ENCODE assay signal across 26 cellular contexts in genomic region chr15:52552303-52552702, GRCh38. TPM values are rescaled to one million over a fixed set of nuclear protein-coding genes. Genes with fewer than 3 reads are reported as not detected.
A peak's percentile ranks its signal among the peaks of the same experiment; 100 is the strongest.
DNase-seq lines count a peak whose midpoint lies in the region; ATAC-seq, FAIRE-seq and TF ChIP-seq lines count a peak whose summit lies in the region.
"Had no signal": no experiment of that assay in that cellular context is flagged by ENCODE, and none has a peak within 500 bp of the region (broad histone marks: within the 10 kb centered on the region; RNA-seq: fewer than 3 reads in every experiment).

No MANE protein-coding gene starts in this region.

- H3K9ac ChIP-seq in HepG2 (ENCODE audit: insufficient read depth, low read depth, low read length), result no peak overlapping the region

- H2AFZ ChIP-seq in HepG2 (ENCODE audit: low read length), result no peak overlapping the region

- no peaks in the 10 kb centered on the region for H3K27me3 ChIP-seq in right lobe of liver
- H3K27me3 ChIP-seq in HepG2 (ENCODE audit: control insufficient read depth in 1 of 2, insufficient read depth in 2 of 2, low read length in 2 of 2), result no peaks in the 10 kb centered on the region
- H3K27me3 ChIP-seq in psoas muscle (ENCODE audit: insufficient read depth in 3 of 3, low read length in 2 of 3), result no peaks in the 10 kb centered on the region
- no peaks in the 10 kb centered on the region for H3K27me3 ChIP-seq in ovary

- H3K9me3 Mint-ChIP-seq in dendritic cell treated with granulocyte-macrophage colony-stimulating factor and Interleukin-4, amounts not matched to agents 40 ng/mL and 50 ng/mL, for 4 days, result no peaks in the 10 kb centered on the region
- H3K9me3 Mint-ChIP-seq: CD8-positive, alpha-beta T cell had no signal

- no peak overlapping the region for H3K4me3 ChIP-seq in right lobe of liver
- H3K4me3 ChIP-seq in HepG2 (replicated peaks in 1 of 3; ENCODE audit: insufficient read depth in 1 of 3, low read depth in 2 of 3, low read length in 3 of 3), result no peak overlapping the region
- H3K4me3 ChIP-seq in psoas muscle, result no peak overlapping the region
- no peak overlapping the region for H3K4me3 ChIP-seq in ovary
- H3K4me3 ChIP-seq: A549, GM12878, K562 had no signal

- DNase-seq in right lobe of liver (no peak), HepG2 (ENCODE audit: low spot score) (no peak), psoas muscle (peak in 1 of 2 donors; percentile 42), 8988T (no peak), ovary (no peak)
- DNase-seq: Caco-2; CD8-positive, alpha-beta T cell; NCI-H1048; NCI-H1417 treated with DMSO at 0.1 percent for 48 hours; NCI-H1694 treated with DMSO at 0.1 percent for 48 hours; NCI-H2081; NCI-H2227 treated with DMSO at 0.1 percent for 48 hours; NCI-H510A; NCI-H69; SHP77 treated with DMSO at 0.1 percent for 48 hours had no signal

- H3K27me3 Mint-ChIP-seq in dendritic cell treated with granulocyte-macrophage colony-stimulating factor and Interleukin-4, amounts not matched to agents 40 ng/mL and 50 ng/mL, for 4 days, result no peaks in the 10 kb centered on the region

- in situ Hi-C loops in HepG2 (cut with HindIII; ENCODE audit: extremely low pct_ligation_motif_present, low pct_unique_long_range_greater_than_20kb), result no loop called here

- POLR2A ChIA-PET in HepG2 (lab: Yijun Ruan, JAX), result interaction anchor here (0.7 kb wide), 1 partner anchor 15 kb away, joined by 4 read pairs; no protein-coding TSS in a partner anchor

- no peak overlapping the region for H3K4me2 ChIP-seq in HepG2 (ENCODE audit: low read depth, low read length)
- H3K4me2 ChIP-seq: A549 had no signal

- TF ChIP-seq EP300 in HepG2 (IDR thresholded peaks at IDR 0.05; ENCODE audit: low read depth in 2 of 2, low read length in 2 of 2) (no peak), HepG2 (CRISPR knock-in tag; IDR thresholded peaks at IDR 0.05; ENCODE audit: borderline replicate concordance) (no peak), ovary (IDR thresholded peaks at IDR 0.05) (no peak)

- H3K36me3 Mint-ChIP-seq in dendritic cell treated with granulocyte-macrophage colony-stimulating factor and Interleukin-4, amounts not matched to agents 40 ng/mL and 50 ng/mL, for 4 days (ENCODE audit: low read depth), result peaks cover 54% of the 10 kb centered on the region

- peaks cover 34% of the 10 kb centered on the region for H3K79me2 ChIP-seq in HepG2 (ENCODE audit: insufficient read depth, low read length)

- peaks cover 22% of the 10 kb centered on the region for H3K4me1 Mint-ChIP-seq in dendritic cell treated with granulocyte-macrophage colony-stimulating factor and Interleukin-4, amounts not matched to agents 40 ng/mL and 50 ng/mL, for 4 days (ENCODE audit: low read depth)

- 83% methylated on average over 1 of the region's 2 CpGs for WGBS in right lobe of liver (ENCODE audit: insufficient coverage, low coverage, low lambda C conversion rate, missing lambda C conversion rate)
- WGBS in HepG2 (ENCODE audit: low lambda C conversion rate), result 82% methylated on average over 2 of the region's 2 CpGs
- 68 to 97% (median 93%) methylated on average over 2 of the region's 2 CpGs for WGBS in psoas muscle, 3 donors
- WGBS in ovary, 3 donors, result 90 to 97% (median 93%) methylated on average over 2 of the region's 2 CpGs

- H3K36me3 ChIP-seq in right lobe of liver (peaks cover 0 to 42% (median 7%) of the 10 kb centered on the region in 4 donors), HepG2 (replicated peaks in 1 of 2; ENCODE audit: control insufficient read depth in 1 of 2, insufficient read depth in 2 of 2, low read length in 2 of 2) (peaks cover 9 to 74% of the 10 kb centered on the region in 2 experiments), psoas muscle (ENCODE audit: insufficient read depth in 1 of 2, low read depth in 1 of 2) (peaks cover 4 to 80% of the 10 kb centered on the region in 2 donors), ovary (no peaks in the 10 kb centered on the region)

- H3K4me1 ChIP-seq in right lobe of liver (peaks cover 0 to 17% (median 0%) of the 10 kb centered on the region in 4 donors), HepG2 (ENCODE audit: insufficient read depth, low read length) (no peaks in the 10 kb centered on the region), psoas muscle (peaks cover 26% of the 10 kb centered on the region), ovary (ENCODE audit: insufficient read depth) (peaks cover 1% of the 10 kb centered on the region)
- H3K4me1 ChIP-seq: Caco-2 had no signal

- intact Hi-C loops in right lobe of liver (cut with DNase I) (no loop called here), HepG2 (cut with micrococcal nuclease; ENCODE audit: unreplicated experiment) (no loop called here), psoas muscle (cut with DNase I) (no loop called here), ovary (cut with DNase I) (no loop called here)
- intact Hi-C loops in dendritic cell treated with granulocyte-macrophage colony-stimulating factor and Interleukin-4, amounts not matched to agents 40 ng/mL and 50 ng/mL, for 4 days (cut with micrococcal nuclease), result no loop called here

- H3K9me3 ChIP-seq in right lobe of liver (no peaks in the 10 kb centered on the region), HepG2 (ENCODE audit: low read length) (no peaks in the 10 kb centered on the region), psoas muscle (no peaks in the 10 kb centered on the region), ovary (no peaks in the 10 kb centered on the region)
- H3K9me3 ChIP-seq: A549, Caco-2 had no signal

- H3K4me3 Mint-ChIP-seq in dendritic cell treated with granulocyte-macrophage colony-stimulating factor and Interleukin-4, amounts not matched to agents 40 ng/mL and 50 ng/mL, for 4 days, result peak overlapping the region; percentile 34
- H3K4me3 Mint-ChIP-seq: CD8-positive, alpha-beta T cell had no signal

- no peak for TF ChIP-seq POLR2A in right lobe of liver (IDR thresholded peaks at IDR 0.05)
- no peak for TF ChIP-seq POLR2A in HepG2 (IDR thresholded peaks at IDR 0.05; ENCODE audit: insufficient read depth in 1 of 2, low read depth in 2 of 2, low read length in 2 of 2)
- no peak for TF ChIP-seq POLR2A in ovary (IDR thresholded peaks at IDR 0.05)

- ATAC-seq in right lobe of liver, result peak in 3 of 4 donors; percentile 27 to 48 (median 38)
- ATAC-seq in HepG2, result no peak
- no peak for ATAC-seq in psoas muscle
- ATAC-seq in GM19452 (IDR thresholded peaks at IDR 0.05; ENCODE audit: unreplicated experiment), result no peak
- ATAC-seq in GM18519 (IDR thresholded peaks at IDR 0.05; ENCODE audit: low FRiP score, unreplicated experiment), result no peak
- ATAC-seq: A549; CD8-positive, alpha-beta T cell; GM12878; K562; Panc1 had no signal

- H4K20me1 ChIP-seq in HepG2 (ENCODE audit: insufficient read depth, low read length), result peaks cover 13% of the 10 kb centered on the region

- H3K27ac Mint-ChIP-seq in dendritic cell treated with granulocyte-macrophage colony-stimulating factor and Interleukin-4, amounts not matched to agents 40 ng/mL and 50 ng/mL, for 4 days, result peak overlapping the region; percentile 83
- H3K27ac Mint-ChIP-seq: CD8-positive, alpha-beta T cell had no signal

- BruUV-seq in HepG2 (replicated peaks; lab: Mats Ljungman, UMichigan), result no TSS peak

- H3K27ac ChIP-seq in right lobe of liver (peak overlapping the region in 1 of 3 donors; percentile 22), HepG2 (ENCODE audit: extremely low read length, insufficient read depth, low read length) (no peak overlapping the region), psoas muscle (peak overlapping the region; percentile 79), ovary (no peak overlapping the region)
- H3K27ac ChIP-seq: A549, RWPE1 had no signal

- TF ChIP-seq CTCF in right lobe of liver (IDR thresholded peaks at IDR 0.05) (no peak), HepG2 (CRISPR knock-in tag; IDR thresholded peaks at IDR 0.05) (no peak), psoas muscle (IDR thresholded peaks at IDR 0.05) (no peak), ovary (IDR thresholded peaks at IDR 0.05) (no peak)

- no peak for FAIRE-seq in HepG2 (lab: Jason Lieb, UNC)
- FAIRE-seq: A549, G401.6, GM12878, GM19239, H54, K562 had no signal

- TF ChIP-seq RAD21 in HepG2 (CRISPR knock-in tag; IDR thresholded peaks at IDR 0.05), result no peak

- CTCF ChIA-PET in HepG2 (lab: Yijun Ruan, JAX; ENCODE audit: low intra/inter-chr PET ratio, low total read pairs), result no interaction called here

RNA-seq across cellular contexts. Expression of gene ARPP19, which starts 16.5 kb away (rescaled TPM):
- total RNA-seq in right lobe of liver (10 to 100 TPM; 47.0 to 73.9 (median 51.6) TPM), HepG2 (2016; rRNA removed; fragmentation: Illumina TruSeq; extraction: Trizol) (123 and 213 TPM in 2 replicates), psoas muscle (100 to 1,000 TPM; 161 to 372 (median 274) TPM), ovary (100 to 1,000 TPM in 5 of 7 donors, 10 to 100 TPM in 2; 71.3 to 158 (median 125) TPM)
- 48.6 and 51.6 TPM in 2 replicates for total RNA-seq in HepG2 (2016; cell fraction: cytosol; rRNA removed; fragmentation: Illumina TruSeq; extraction: Trizol; ENCODE audit: low read depth)
- 118 and 236 TPM in 2 replicates for total RNA-seq in HepG2 (2016; cell fraction: insoluble cytoplasmic fraction; rRNA removed; fragmentation: Illumina TruSeq; extraction: Trizol)
- 139 and 157 TPM in 2 replicates for total RNA-seq in HepG2 (2016; cell fraction: membrane; rRNA removed; fragmentation: Illumina TruSeq; extraction: Trizol)
- 60.2 and 70.4 TPM in 2 replicates for total RNA-seq in HepG2 (2016; cell fraction: nucleus; rRNA removed; fragmentation: Illumina TruSeq; extraction: Trizol)
- polyA plus RNA-seq in HepG2 (2011; rRNA removed) (52.9 and 70.8 TPM in 2 replicates), psoas muscle (100 to 1,000 TPM; 134 to 374 (median 256) TPM), ovary (10 to 100 TPM; 37.9 to 85.7 TPM)
- polyA plus RNA-seq in HepG2 (2011; cell fraction: cytosol; rRNA removed), result 23.7 and 50.4 TPM in 2 replicates
- 8.8 and 16.4 TPM in 2 replicates for polyA plus RNA-seq in HepG2 (2011; cell fraction: nucleus; rRNA removed)
- 48.0 and 60.4 TPM in 2 replicates for polyA plus RNA-seq in HepG2 (2012)
- 47.2 and 48.8 TPM in 2 replicates for polyA plus RNA-seq in HepG2 (2016; cell fraction: cytosol; fragmentation: Illumina TruSeq; extraction: Trizol; ENCODE audit: low read depth)
- 150 and 158 TPM in 2 replicates for polyA plus RNA-seq in HepG2 (2016; cell fraction: insoluble cytoplasmic fraction; fragmentation: Illumina TruSeq; extraction: Trizol; ENCODE audit: low read depth)
- 82.4 and 95.9 TPM in 2 replicates for polyA plus RNA-seq in HepG2 (2016; cell fraction: membrane; fragmentation: Illumina TruSeq; extraction: Trizol; ENCODE audit: low read depth)
- polyA plus RNA-seq in HepG2 (2016; cell fraction: nucleus; fragmentation: Illumina TruSeq; extraction: Trizol; ENCODE audit: insufficient read depth, low read depth), result 65.7 and 70.7 TPM in 2 replicates
- 44.0 and 58.4 TPM in 2 replicates for polyA minus RNA-seq in HepG2 (2011; rRNA and poly(A)+ RNA removed; ENCODE audit: low replicate concordance)
- 55.9 and 73.0 TPM in 2 replicates for polyA minus RNA-seq in HepG2 (2011; cell fraction: cytosol; rRNA and poly(A)+ RNA removed)
- polyA minus RNA-seq in HepG2 (2011; cell fraction: nucleus; rRNA and poly(A)+ RNA removed), result 42.1 and 61.3 TPM in 2 replicates

RNA-seq across cellular contexts. Expression of gene MYO5A, which starts 23.6 kb away (rescaled TPM):
- 10 to 100 TPM in 2 of 6 experiments, 1 to 10 TPM in 4; 3.2 to 13.3 (median 5.0) TPM for total RNA-seq in right lobe of liver
- total RNA-seq in HepG2 (2016; rRNA removed; fragmentation: Illumina TruSeq; extraction: Trizol), result 4.8 and 9.4 TPM in 2 replicates
- 0.91 and 1.9 TPM in 2 replicates for total RNA-seq in HepG2 (2016; cell fraction: cytosol; rRNA removed; fragmentation: Illumina TruSeq; extraction: Trizol; ENCODE audit: low read depth)
- total RNA-seq in HepG2 (2016; cell fraction: insoluble cytoplasmic fraction; rRNA removed; fragmentation: Illumina TruSeq; extraction: Trizol), result 4.2 and 6.7 TPM in 2 replicates
- total RNA-seq in HepG2 (2016; cell fraction: membrane; rRNA removed; fragmentation: Illumina TruSeq; extraction: Trizol), result 3.0 and 3.6 TPM in 2 replicates
- 4.6 and 5.9 TPM in 2 replicates for total RNA-seq in HepG2 (2016; cell fraction: nucleus; rRNA removed; fragmentation: Illumina TruSeq; extraction: Trizol)
- polyA plus RNA-seq in HepG2 (2011; rRNA removed), result 2.7 and 2.8 TPM in 2 replicates
- polyA plus RNA-seq in HepG2 (2011; cell fraction: cytosol; rRNA removed), result 2.1 and 2.8 TPM in 2 replicates
- polyA plus RNA-seq in HepG2 (2011; cell fraction: nucleus; rRNA removed), result 2.8 and 3.8 TPM in 2 replicates
- polyA plus RNA-seq in HepG2 (2012), result 1.3 and 1.5 TPM in 2 replicates
- 0.27 and 0.34 TPM in 2 replicates for polyA plus RNA-seq in HepG2 (2016; cell fraction: cytosol; fragmentation: Illumina TruSeq; extraction: Trizol; ENCODE audit: low read depth)
- polyA plus RNA-seq in HepG2 (2016; cell fraction: insoluble cytoplasmic fraction; fragmentation: Illumina TruSeq; extraction: Trizol; ENCODE audit: low read depth), result 3.4 and 4.6 TPM in 2 replicates
- 0.93 and 1.1 TPM in 2 replicates for polyA plus RNA-seq in HepG2 (2016; cell fraction: membrane; fragmentation: Illumina TruSeq; extraction: Trizol; ENCODE audit: low read depth)
- polyA plus RNA-seq in HepG2 (2016; cell fraction: nucleus; fragmentation: Illumina TruSeq; extraction: Trizol; ENCODE audit: insufficient read depth, low read depth), result 4.0 and 5.1 TPM in 2 replicates
- polyA minus RNA-seq in HepG2 (2011; rRNA and poly(A)+ RNA removed; ENCODE audit: low replicate concordance), result 9.6 and 27.2 TPM in 2 replicates
- polyA minus RNA-seq in HepG2 (2011; cell fraction: cytosol; rRNA and poly(A)+ RNA removed), result 2.6 and 5.5 TPM in 2 replicates
- 5.7 and 8.0 TPM in 2 replicates for polyA minus RNA-seq in HepG2 (2011; cell fraction: nucleus; rRNA and poly(A)+ RNA removed)
- 1 to 10 TPM; 5.0 to 9.9 (median 7.8) TPM for total RNA-seq in psoas muscle
- 1 to 10 TPM; 3.6 to 7.7 (median 4.4) TPM for polyA plus RNA-seq in psoas muscle
- 10 to 100 TPM; 10.6 to 26.5 (median 15.9) TPM for total RNA-seq in ovary
- 1 to 10 TPM; 3.8 to 9.5 TPM for polyA plus RNA-seq in ovary

Comparison
In these comparisons a context has a peak if more than half of its experiments do, and no peak if none do; other contexts are left out.
1. ATAC-seq: peak in right lobe of liver (3 of 4); none in HepG2 (single experiment), psoas muscle (0 of 4), GM19452 (single experiment) and GM18519 (single experiment).